ENCODE assay signal across 19 cellular contexts in the genomic region with DNA sequence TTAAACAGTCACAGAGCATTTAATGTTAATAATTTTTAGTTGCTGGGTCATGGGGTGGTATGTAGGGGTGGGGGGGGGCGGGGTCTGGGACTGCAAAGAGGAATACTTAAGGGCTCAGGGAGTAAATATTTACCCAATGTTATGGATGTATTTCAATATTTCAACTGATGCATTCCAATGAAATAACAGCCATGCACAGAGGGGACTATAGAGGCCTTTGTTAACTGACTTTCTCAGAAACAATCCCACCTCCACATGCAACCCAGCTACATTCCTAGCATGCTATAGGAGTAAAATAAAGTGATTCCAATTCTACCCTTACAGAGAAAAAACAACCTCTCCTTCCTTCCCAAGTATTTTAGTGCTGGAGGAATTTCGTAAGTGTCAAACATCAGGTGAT. TPM values are rescaled to one million over a fixed set of nuclear protein-coding genes. Genes with fewer than 3 reads are reported as not detected.
DNase-seq lines count a peak whose midpoint lies in the region; ATAC-seq, FAIRE-seq and TF ChIP-seq lines count a peak whose summit lies in the region.
"Had no signal": no experiment of that assay in that cellular context is flagged by ENCODE, and none has a peak within 500 bp of the region (broad histone marks: within the 10 kb centered on the region; RNA-seq: fewer than 3 reads in every experiment).

No MANE protein-coding gene starts in this region.

- H4K5ac ChIP-seq in IMR-90 (ENCODE audit: low read depth, low read length) (no peak overlapping the region), H1 (ENCODE audit: insufficient read length, low read depth, low read length) (no peak overlapping the region)

- TF ChIP-seq POLR2A in IMR-90 (IDR thresholded peaks at IDR 0.05; ENCODE audit: low read depth, low read length) (no peak), H1 (IDR thresholded peaks at IDR 0.05; ENCODE audit: control extremely low read depth in 1 of 2, low read depth in 2 of 2, low read length in 2 of 2) (no peak), testis (IDR thresholded peaks at IDR 0.05) (no peak)

- H3K9me1 ChIP-seq in IMR-90 (ENCODE audit: insufficient read depth, low read length) = no peaks in the 10 kb centered on the region

- H3K27me3 ChIP-seq in IMR-90 (ENCODE audit: control insufficient read depth, insufficient read depth, low read length) (no peaks in the 10 kb centered on the region), H1 (replicated peaks in 1 of 4; ENCODE audit: control insufficient read depth in 3 of 4, extremely low read depth in 1 of 4, insufficient read depth in 3 of 4, low read length in 3 of 4) (no peaks in the 10 kb centered on the region), testis (no peaks in the 10 kb centered on the region)

- peaks cover 10% of the 10 kb centered on the region; the same call in 1 of the 2 replicates for H3K36me3 ChIP-seq in IMR-90 (ENCODE audit: control insufficient read depth, insufficient read depth, low read length)
- peaks cover 0 to 5% (median 0%) of the 10 kb centered on the region in 4 experiments; a peak in 3 of 8 replicates for H3K36me3 ChIP-seq in H1 (ENCODE audit: control insufficient read depth in 2 of 4, insufficient read depth in 4 of 4, low read length in 3 of 4)
- no peaks in the 10 kb centered on the region for H3K36me3 ChIP-seq in testis (ENCODE audit: low read depth, missing control alignments)

- H2AFZ ChIP-seq in IMR-90 (replicated peaks; ENCODE audit: low read length, poor library complexity) (no peak overlapping the region), H1 (ENCODE audit: low read length) (no peak overlapping the region)

- 0 out of 4 replicates have a peak, but pooled peaks cover 0 to under 1% of the 10 kb centered on the region in 2 experiments for H3K79me1 ChIP-seq in IMR-90 (ENCODE audit: low read depth in 1 of 2, low read length in 2 of 2)
- no peaks in the 10 kb centered on the region for H3K79me1 ChIP-seq in H1 (ENCODE audit: low read depth, low read length)

- no peak overlapping the region for H3K23ac ChIP-seq in IMR-90 (ENCODE audit: low read depth, low read length)
- H3K23ac ChIP-seq in H1 (ENCODE audit: insufficient read length) = no peak overlapping the region

- H2AK5ac ChIP-seq in IMR-90 (ENCODE audit: low read depth, low read length) (no peak overlapping the region), H1 (ENCODE audit: low read depth, low read length) (no peak overlapping the region)

- TF ChIP-seq RAD21 in IMR-90 (IDR thresholded peaks at IDR 0.05; ENCODE audit: low read length) = no peak
- TF ChIP-seq RAD21 in H1 (IDR thresholded peaks at IDR 0.05 in 1 of 2, conservative IDR thresholded peaks at IDR 0.05 in 1 of 2; ENCODE audit: low read depth in 2 of 2, low read length in 2 of 2) = no peak

- intact Hi-C loops in IMR-90 (cut with micrococcal nuclease) (no loop called here), testis (cut with DNase I; ENCODE audit: low total_unique reads) (no loop called here)

- dilution Hi-C loops in IMR-90 (cut with HindIII; ENCODE audit: low sequenced_read_pairs, unreplicated experiment) = no loop called here

- TF ChIP-seq CTCF in IMR-90 (conservative IDR thresholded peaks at IDR 0.05; ENCODE audit: low read depth, low read length) = no peak
- no peak for TF ChIP-seq CTCF in H1 (IDR thresholded peaks at IDR 0.05; ENCODE audit: control extremely low read depth in 1 of 3, insufficient read depth in 1 of 3, low read depth in 1 of 3, low read length in 3 of 3)
- TF ChIP-seq CTCF in neural crest cell (conservative IDR thresholded peaks at IDR 0.05) = no peak
- no peak for TF ChIP-seq CTCF in testis (IDR thresholded peaks at IDR 0.05)

- no peak overlapping the region for H4K91ac ChIP-seq in IMR-90 (ENCODE audit: insufficient read depth, low read depth, low read length)
- H4K91ac ChIP-seq in H1 (replicated peaks; ENCODE audit: insufficient read length, low read length) = no peak overlapping the region

- H3K79me2 ChIP-seq in H1 (ENCODE audit: control insufficient read depth in 1 of 2, insufficient read depth in 2 of 2, low read length in 2 of 2) = no peaks in the 10 kb centered on the region

- H3K4me3 ChIP-seq in IMR-90 (ENCODE audit: insufficient read depth, low read depth, low read length) = no peak overlapping the region
- no peak overlapping the region for H3K4me3 ChIP-seq in H1 (ENCODE audit: extremely low read depth in 1 of 4, insufficient read depth in 2 of 4, low read depth in 3 of 4, low read length in 4 of 4)
- H3K4me3 ChIP-seq in testis = no peak overlapping the region

- POLR2A ChIA-PET in IMR-90 (lab: Charles Lee; ENCODE audit: unreplicated experiment) (no interaction called here), H1 (lab: Charles Lee; ENCODE audit: partially characterized antibody) (interaction anchor here (2.3 kb wide), 1 partner anchor 8 kb away, joined by 7 read pairs; a partner anchor contains a TSS)

- CTCF ChIA-PET in IMR-90 (lab: Yijun Ruan, JAX) = interaction anchor here (0.6 kb wide), 1 partner anchor 774 kb away, joined by 3 read pairs; no protein-coding TSS in a partner anchor
- CTCF ChIA-PET in H1 (lab: Charles Lee; ENCODE audit: partially characterized antibody) = interaction anchor here (0.9 kb wide), 1 partner anchor 370 kb away, joined by 3 read pairs; no protein-coding TSS in a partner anchor

- no peak overlapping the region for H3K4me2 ChIP-seq in IMR-90 (ENCODE audit: low read depth, low read length)
- H3K4me2 ChIP-seq in H1 (ENCODE audit: insufficient read depth in 1 of 2, low read depth in 2 of 2, low read length in 2 of 2) = no peak overlapping the region

- ATAC-seq in IMR-90 (ENCODE audit: low read depth) (peak; percentile 54), HG03520 (IDR thresholded peaks at IDR 0.05; ENCODE audit: unreplicated experiment) (no peak)
- ATAC-seq: SK-N-SH treated with all-trans-retinoic acid at 6 μM for 48 hours had no signal

- no peak for FAIRE-seq in H1 (lab: Jason Lieb, UNC)
- FAIRE-seq: D721Med, GM18507 had no signal

- H3K27ac ChIP-seq in IMR-90 (ENCODE audit: insufficient read depth, low read length) = no peak overlapping the region
- no peak overlapping the region for H3K27ac ChIP-seq in H1 (ENCODE audit: low read depth, low read length)
- no peak overlapping the region for H3K27ac ChIP-seq in testis

- H3K4me1 Mint-ChIP-seq in neural crest cell = no peaks in the 10 kb centered on the region

- no peak overlapping the region for H2BK15ac ChIP-seq in IMR-90 (ENCODE audit: low read depth, low read length)
- H2BK15ac ChIP-seq in H1 (ENCODE audit: low read length) = no peak overlapping the region

- H3K9me3 Mint-ChIP-seq in neural crest cell = no peaks in the 10 kb centered on the region

- H4K8ac ChIP-seq in IMR-90 (ENCODE audit: low read depth in 2 of 2, low read length in 2 of 2) (no peak overlapping the region), H1 (ENCODE audit: extremely low read depth, insufficient read depth, low read length) (no peak overlapping the region)

- H4K20me1 ChIP-seq in IMR-90 (ENCODE audit: insufficient read depth, low read length) (no peaks in the 10 kb centered on the region), H1 (replicated peaks in 1 of 2; ENCODE audit: control insufficient read depth in 1 of 2, insufficient read depth in 2 of 2, low read length in 2 of 2) (no peaks in the 10 kb centered on the region)

- no peak overlapping the region for H2BK5ac ChIP-seq in IMR-90 (ENCODE audit: low read depth, low read length, poor library complexity, severe bottlenecking)
- no peak overlapping the region for H2BK5ac ChIP-seq in H1 (ENCODE audit: low read depth, low read length)

- in situ Hi-C loops in ACHN (cut with HindIII; ENCODE audit: low pct_ligation_motif_present, low pct_unique_long_range_greater_than_20kb, low sequenced_read_pairs) (no loop called here), IMR-90 (cut with MboI; ENCODE audit: low sequenced_read_pairs) (no loop called here)

- no CpG with 5 or more reads among the region's 2 CpGs for WGBS in IMR-90 (ENCODE audit: extremely low coverage in 2 of 2, insufficient read length in 1 of 2), 2 experiments
- 80% methylated on average over 1 of the region's 2 CpGs; no CpG with 5 or more reads in 1 of the 2 experiments for WGBS in H1 (ENCODE audit: extremely low coverage in 1 of 2, insufficient coverage in 1 of 2, insufficient read length in 1 of 2, insufficient replicate concordance in 2 of 2, low coverage in 1 of 2, low lambda C conversion rate in 2 of 2, missing lambda C conversion rate in 1 of 2), 2 experiments
- WGBS in testis, 2 donors = 97 to 98% methylated on average over 2 of the region's 2 CpGs

- H3K14ac ChIP-seq in IMR-90 (replicated peaks; ENCODE audit: low read depth, low read length) (no peak overlapping the region), H1 (ENCODE audit: insufficient read length) (no peak overlapping the region)

- H3K9ac ChIP-seq in IMR-90 (ENCODE audit: low read depth, low read length) (no peak overlapping the region), H1 (replicated peaks in 1 of 4; ENCODE audit: extremely low read depth in 1 of 4, low read depth in 3 of 4, low read length in 3 of 4) (no peak overlapping the region)

- TF ChIP-seq EP300 in H1 (IDR thresholded peaks at IDR 0.05; ENCODE audit: borderline replicate concordance in 1 of 2, low read depth in 2 of 2, low read length in 2 of 2) = no peak

- H3K36me3 Mint-ChIP-seq in neural crest cell (ENCODE audit: low read depth) = peaks cover 3% of the 10 kb centered on the region

- H3K4me3 Mint-ChIP-seq in neural crest cell = no peak overlapping the region

- H3K27me3 Mint-ChIP-seq in neural crest cell (ENCODE audit: low read depth) = no peaks in the 10 kb centered on the region

- no peaks in the 10 kb centered on the region for H3K23me2 ChIP-seq in H1 (ENCODE audit: low read depth, low read length)

- H3K4ac ChIP-seq in IMR-90 (ENCODE audit: low read depth, low read length) (no peak overlapping the region), H1 (replicated peaks; ENCODE audit: insufficient read length, low read depth, low read length) (no peak overlapping the region)

- H3K56ac ChIP-seq in IMR-90 (ENCODE audit: extremely low read depth, insufficient read depth, low read length) (no peak overlapping the region), H1 (replicated peaks; ENCODE audit: insufficient read length, low read depth, low read length) (no peak overlapping the region)

- no peaks in the 10 kb centered on the region for H3K4me1 ChIP-seq in IMR-90 (ENCODE audit: control insufficient read depth, insufficient read depth, low read length)
- H3K4me1 ChIP-seq in H1 (replicated peaks in 1 of 4; ENCODE audit: control insufficient read depth in 3 of 4, insufficient read depth in 4 of 4, low read length in 3 of 4) = no peaks in the 10 kb centered on the region
- no peaks in the 10 kb centered on the region for H3K4me1 ChIP-seq in testis

- no peak overlapping the region for H2BK12ac ChIP-seq in H1 (ENCODE audit: low read depth, low read length)

- H3K18ac ChIP-seq in IMR-90 (ENCODE audit: low read depth, low read length) (no peak overlapping the region), H1 (ENCODE audit: extremely low read depth, low read length) (no peak overlapping the region)

- H2BK20ac ChIP-seq in IMR-90 (ENCODE audit: low read depth, low read length) (no peak overlapping the region), H1 (ENCODE audit: low read length) (no peak overlapping the region)

- H3K9me3 ChIP-seq in IMR-90 (ENCODE audit: control insufficient read depth, insufficient read depth, low read length) (no peaks in the 10 kb centered on the region), H1 (ENCODE audit: insufficient read depth in 2 of 2, low read depth in 1 of 2, low read length in 1 of 2) (no peaks in the 10 kb centered on the region), testis (no peaks in the 10 kb centered on the region)

- H3K27ac Mint-ChIP-seq in neural crest cell (ENCODE audit: unreplicated experiment) = peak overlapping the region; percentile 40

- H2AK9ac ChIP-seq in IMR-90 (replicated peaks; ENCODE audit: low read depth, low read length, poor library complexity) = no peak overlapping the region

- H2BK120ac ChIP-seq in IMR-90 (ENCODE audit: low read depth, low read length) (no peak overlapping the region), H1 (replicated peaks; ENCODE audit: low read depth, low read length) (no peak overlapping the region)

- BruUV-seq in IMR-90 (replicated peaks; lab: Mats Ljungman, UMichigan) = no TSS peak

- DNase-seq in ACHN (peak; percentile 47), IMR-90 (no peak), H1 (ENCODE audit: low read depth in 1 of 2, low spot score in 2 of 2) (no peak), neural crest cell (ENCODE audit: low read depth, low spot score) (no peak), testis (no peak), NCI-H146 treated with DMSO at 0.1 percent for 48 hours (lab: John Stamatoyannopoulos, UW; ENCODE audit: unreplicated experiment) (no peak), nucleus accumbens (lab: John Stamatoyannopoulos, UW) (no peak)
- DNase-seq: 8988T, H7, NCI-H1048, NCI-H1436, NCI-H187 treated with DMSO at 0.1 percent for 48 hours, NCI-H446, NCI-H524 treated with DMSO at 0.1 percent for 48 hours, NCI-H774 had no signal

RNA-seq across cellular contexts. Expression of a gene that starts 7.9 kb away (rescaled TPM):
- 10.0 and 15.8 TPM in 2 replicates for total RNA-seq in IMR-90 (2012; rRNA removed)
- 3.4 and 4.9 TPM in 2 replicates for polyA plus RNA-seq in IMR-90 (2012; rRNA removed)
- polyA plus RNA-seq in IMR-90 (2012; cell fraction: cytosol; rRNA removed) = 0.44 and 0.78 TPM in 2 replicates
- 0.24 and 3.0 TPM in 2 replicates for polyA plus RNA-seq in IMR-90 (2012; cell fraction: nucleus; rRNA removed; ENCODE audit: low replicate concordance)
- total RNA-seq in H1 (2021; fragmentation: NEBNext Ultra II Directional; extraction: Animal tissue kit (Norgen Biotek cat#: 25700)) = 9.2 and 10.0 TPM in 2 replicates
- polyA plus RNA-seq in H1 (2011; rRNA removed) = 2.6 and 4.4 TPM in 2 replicates
- polyA plus RNA-seq in H1 (2011; cell fraction: cytosol; rRNA removed) = 5.9 TPM
- polyA plus RNA-seq in H1 (2011; cell fraction: nucleus; rRNA removed) = 2.0 TPM
- 3.6 to 7.2 TPM (median 4.3 TPM) in 4 replicates for polyA plus RNA-seq in H1 (2012, experiment 1 of 2)
- 0.67 TPM for polyA plus RNA-seq in H1 (2012, experiment 2 of 2)
- polyA plus RNA-seq in H1 (2013, experiment 1 of 2) = 7.2 TPM
- polyA plus RNA-seq in H1 (2013, experiment 2 of 2) = 7.3 TPM
- polyA minus RNA-seq in H1 (2011; rRNA and poly(A)+ RNA removed) = 4.1 and 5.0 TPM in 2 replicates
- polyA minus RNA-seq in H1 (2011; cell fraction: cytosol; rRNA and poly(A)+ RNA removed) = 4.8 TPM
- polyA minus RNA-seq in H1 (2011; cell fraction: nucleus; rRNA and poly(A)+ RNA removed) = 6.1 TPM
- total RNA-seq in neural crest cell = 11.4 and 11.6 TPM in 2 replicates
- total RNA-seq in testis = 1 to 10 TPM; 8.3 to 9.0 TPM
- 9.2 TPM for polyA plus RNA-seq in testis (ENCODE audit: insufficient read depth, low read depth, low replicate concordance)
